In genomic region chr7:151927011-151927410, GRCh38 we compare ENCODE assay signal across 1 cellular context.
TF ChIP-seq lines count a peak whose summit lies in the region.

No MANE protein-coding gene starts in this region.

TF ChIP-seq in K562, 482 proteins besides CTCF, POLR2A, EP300 and RAD21 (continued from another document):
- TF ChIP-seq CEBPG (CRISPR knock-in tag; IDR thresholded peaks at IDR 0.05): 0 out of 2 replicates have a peak, but pooled peaks have one; percentile 18
- peak; percentile 73 to 82 for TF ChIP-seq CEBPG (tag; conservative IDR thresholded peaks at IDR 0.05 in 1 of 2, IDR thresholded peaks at IDR 0.05 in 1 of 2)
- peak; percentile 67; the same call in 1 of the 2 replicates for TF ChIP-seq IRF9 (tag; IDR thresholded peaks at IDR 0.05)
TF ChIP-seq in K562: peak in this region for 4.
